ENCODE assay signal across 8 cellular contexts in genomic region chr16:21599158-21599993, GRCh38. TPM values are rescaled to one million over a fixed set of nuclear protein-coding genes. Genes with fewer than 3 reads are reported as not detected.
DNase-seq lines count a peak whose midpoint lies in the region; ATAC-seq and TF ChIP-seq lines count a peak whose summit lies in the region.

Gene METTL9, plus strand, starts transcription at chr16:21599577. Its CDS starts 157 bp downstream, at chr16:21599734.

- no peaks in the 10 kb centered on the region for H3K36me3 ChIP-seq in liver (ENCODE audit: control insufficient read depth in 4 of 4, insufficient read depth in 3 of 4, low read depth in 1 of 4, low read length in 3 of 4)

- peaks cover 3 to 22% (median 10%) of the 10 kb centered on the region in 4 donors for H3K4me1 ChIP-seq in liver (ENCODE audit: control insufficient read depth in 4 of 4, insufficient read depth in 4 of 4, low read length in 3 of 4)

- H3K27ac ChIP-seq in liver (ENCODE audit: low read depth in 1 of 2, low read length in 2 of 2), result peak within 1 kb of the TSS; percentile 90 to 93

- ATAC-seq in GM19372 (IDR thresholded peaks at IDR 0.05; ENCODE audit: low read depth, unreplicated experiment) (peak; percentile 83), HG03558 (IDR thresholded peaks at IDR 0.05; ENCODE audit: extremely low read depth, unreplicated experiment) (peak; percentile 77)

- no peaks in the 10 kb centered on the region for H3K27me3 ChIP-seq in liver (ENCODE audit: control insufficient read depth in 4 of 4, insufficient read depth in 4 of 4, low read length in 3 of 4)

- no peak for TF ChIP-seq CTCF in liver (IDR thresholded peaks at IDR 0.05; ENCODE audit: low read depth, low read length, missing input control)

- H3K4me3 ChIP-seq in liver (ENCODE audit: low read depth in 1 of 3, low read length in 3 of 3), result peak within 1 kb of the TSS; percentile 94 to 99 (median 98)

- WGBS in liver, result under 1% methylated on average over 93 of the region's 93 CpGs

- DNase-seq in C1 segment of cervical spinal cord (lab: John Stamatoyannopoulos, UW), result peak; percentile 59 to 96 (median 91)
- peak; percentile 73 for DNase-seq in NCI-H748 treated with DMSO at 0.1 percent for 48 hours (lab: John Stamatoyannopoulos, UW)
- peak; percentile 92 to 94 for DNase-seq in activated CD4-positive, alpha-beta T cell treated with anti-CD3 and anti-CD28 coated beads, Interleukin-2, amount 50 U/mL, for 48 hours
- DNase-seq in dermis microvascular lymphatic vessel endothelial cell (ENCODE audit: low read depth in 2 of 2), result peak; percentile 85 to 96
- DNase-seq in stimulated activated CD4-positive, alpha-beta T cell treated with anti-CD3 and anti-CD28 coated beads, Interleukin-4, amount 100 ng/mL, for 24 hours, result peak; percentile 93

- H3K9ac ChIP-seq in liver (ENCODE audit: low read depth in 1 of 2, low read length in 2 of 2), result peak within 1 kb of the TSS; percentile 79 to 98

- peak in 1 of 2 donors; percentile 51 for TF ChIP-seq RAD21 in liver (IDR thresholded peaks at IDR 0.05)

- no peaks in the 10 kb centered on the region for H3K9me3 ChIP-seq in liver (ENCODE audit: control insufficient read depth in 4 of 4, low read length in 3 of 4)

TF ChIP-seq in liver, 16 proteins besides CTCF, POLR2A, EP300 and RAD21:
- TF ChIP-seq MAX (IDR thresholded peaks at IDR 0.05), result peak; percentile 57
- TF ChIP-seq YY1 (IDR thresholded peaks at IDR 0.05), result peak; percentile 91
- no peak for TF ChIP-seq NR2F2 (IDR thresholded peaks at IDR 0.05)
- TF ChIP-seq ZBTB33 (IDR thresholded peaks at IDR 0.05), result no peak
- TF ChIP-seq GABPA (IDR thresholded peaks at IDR 0.05 in 1 of 2, conservative IDR thresholded peaks at IDR 0.05 in 1 of 2), result peak; percentile 77 to 93
- no peak for TF ChIP-seq ATF3 (IDR thresholded peaks at IDR 0.05)
- no peak for TF ChIP-seq JUND (IDR thresholded peaks at IDR 0.05)
- TF ChIP-seq HNF4G (IDR thresholded peaks at IDR 0.05), result no peak
- TF ChIP-seq SP1 (IDR thresholded peaks at IDR 0.05), result peak; percentile 71
- TF ChIP-seq REST (IDR thresholded peaks at IDR 0.05), result peak; percentile 79
- TF ChIP-seq RXRA (IDR thresholded peaks at IDR 0.05), result peak; percentile 28 to 32
- TF ChIP-seq EGR1 (IDR thresholded peaks at IDR 0.05; ENCODE audit: low read depth in 2 of 2), result peak in 1 of 2 donors; percentile 40
- TF ChIP-seq HNF4A (conservative IDR thresholded peaks at IDR 0.05), result peak in 1 of 2 donors; percentile 26
- no peak for TF ChIP-seq FOXA2 (IDR thresholded peaks at IDR 0.05)
- no peak for TF ChIP-seq FOXA1 (IDR thresholded peaks at IDR 0.05)
- peak; percentile 71 for TF ChIP-seq TAF1 (conservative IDR thresholded peaks at IDR 0.05)

RNA-seq across cellular contexts. Expression of gene METTL9, which starts in this region (rescaled TPM):
- 163 and 205 TPM in 2 replicates for total RNA-seq in dermis microvascular lymphatic vessel endothelial cell
- 10 to 100 TPM; 22.8 to 57.3 TPM for total RNA-seq in liver
- polyA plus RNA-seq in liver, result 10 to 100 TPM in 1 of 2 donors, 1 to 10 TPM in 1; 9.3 to 11.6 TPM

Comparison
In these comparisons a context has a peak if more than half of its experiments do, and no peak if none do; other contexts are left out.
1. Peak in every context shown above with its lines: DNase-seq, ATAC-seq, H3K4me3 ChIP-seq and H3K27ac ChIP-seq.